In genomic region chr16:85306071-85306792, GRCh38 we compare ENCODE assay signal across 1 cellular context.
TF ChIP-seq lines count a peak whose summit lies in the region.

No MANE protein-coding gene starts in this region.

TF ChIP-seq in K562, 482 proteins besides CTCF, POLR2A, EP300 and RAD21 (continued from another document and continues in another):
- peak; percentile 46; the same call in 1 of the 2 replicates for TF ChIP-seq DPF2 (IDR thresholded peaks at IDR 0.05)
- peak in 1 of 2 experiments; percentile 35; a peak in 1 of 4 replicates for TF ChIP-seq MAZ (CRISPR knock-in tag; conservative IDR thresholded peaks at IDR 0.05 in 1 of 2, IDR thresholded peaks at IDR 0.05 in 1 of 2)
- TF ChIP-seq TOE1 (IDR thresholded peaks at IDR 0.05; ENCODE audit: borderline replicate concordance) = peak; percentile 81; the same call in 1 of the 2 replicates
- no peak for TF ChIP-seq TOE1 (CRISPR knock-in tag; IDR thresholded peaks at IDR 0.05; ENCODE audit: borderline replicate concordance, low read depth)
- 0 out of 2 replicates have a peak, but pooled peaks have one; percentile 19 for TF ChIP-seq SMARCA5 (IDR thresholded peaks at IDR 0.05)
- TF ChIP-seq SUPT5H (IDR thresholded peaks at IDR 0.05) = peak; percentile 44; the same call in 1 of the 2 replicates
- TF ChIP-seq CBFB (CRISPR knock-in tag; IDR thresholded peaks at IDR 0.05) = no peak
- TF ChIP-seq LCOR (CRISPR knock-in tag; IDR thresholded peaks at IDR 0.05) = no peak
- TF ChIP-seq HDAC1 (IDR thresholded peaks at IDR 0.05) = peak in 1 of 2 experiments; percentile 84; a peak in 2 of 4 replicates
- TF ChIP-seq SP1 (CRISPR knock-in tag; IDR thresholded peaks at IDR 0.05) = peak; percentile 74; the same call in 1 of the 2 replicates
- no peak for TF ChIP-seq E2F8 (IDR thresholded peaks at IDR 0.05; ENCODE audit: low read depth, partially characterized antibody)
- no peak for TF ChIP-seq PHB (CRISPR knock-in tag; IDR thresholded peaks at IDR 0.05)
- no peak for TF ChIP-seq SRSF9 (IDR thresholded peaks at IDR 0.05; ENCODE audit: borderline replicate concordance, low read depth, low read length)
- TF ChIP-seq ELF4 (CRISPR knock-in tag; IDR thresholded peaks at IDR 0.05) = peak; percentile 62; the same call in 1 of the 2 replicates
- no peak for TF ChIP-seq STAT5B (CRISPR knock-in tag; IDR thresholded peaks at IDR 0.05)
- peak; percentile 88 for TF ChIP-seq ZNF197 (CRISPR knock-in tag; IDR thresholded peaks at IDR 0.05; ENCODE audit: low read depth)
- no peak for TF ChIP-seq AFF1 (IDR thresholded peaks at IDR 0.05; ENCODE audit: low read depth in 1 of 2, partially characterized antibody in 2 of 2)
- TF ChIP-seq ZNF143 (CRISPR knock-in tag; IDR thresholded peaks at IDR 0.05) = no peak
- TF ChIP-seq ARID3A (IDR thresholded peaks at IDR 0.05; ENCODE audit: borderline replicate concordance, low read depth, low read length) = no peak
- TF ChIP-seq MED1 (CRISPR knock-in tag; IDR thresholded peaks at IDR 0.05; ENCODE audit: borderline replicate concordance) = no peak
- TF ChIP-seq FOXP1 (CRISPR knock-in tag; IDR thresholded peaks at IDR 0.05) = no peak
- TF ChIP-seq NELFE (IDR thresholded peaks at IDR 0.05; ENCODE audit: insufficient read depth, insufficient read length) = no peak
- TF ChIP-seq CHD1 (IDR thresholded peaks at IDR 0.05; ENCODE audit: low read length) = no peak
- no peak for TF ChIP-seq TRIM25 (IDR thresholded peaks at IDR 0.05; ENCODE audit: borderline replicate concordance)
- TF ChIP-seq ERF (CRISPR knock-in tag; IDR thresholded peaks at IDR 0.05) = 0 out of 2 replicates have a peak, but pooled peaks have one; percentile 42
- peak; percentile 67; the same call in 1 of the 2 replicates for TF ChIP-seq ZNF584 (CRISPR knock-in tag; IDR thresholded peaks at IDR 0.05; ENCODE audit: low read depth)
- TF ChIP-seq FOS (IDR thresholded peaks at IDR 0.05; ENCODE audit: extremely low read depth, insufficient read length) = no peak
- no peak for TF ChIP-seq TCF7L2 (IDR thresholded peaks at IDR 0.05; ENCODE audit: low read depth, low read length)
- peak; percentile 75; the same call in 1 of the 2 replicates for TF ChIP-seq JUN (IDR thresholded peaks at IDR 0.05; ENCODE audit: borderline replicate concordance, low read depth, low read length)
- TF ChIP-seq JUN (CRISPR knock-in tag; IDR thresholded peaks at IDR 0.05; ENCODE audit: borderline replicate concordance) = no peak
- TF ChIP-seq ZBTB17 (CRISPR knock-in tag; IDR thresholded peaks at IDR 0.05) = peak; percentile 73; the same call in 1 of the 2 replicates
- TF ChIP-seq PKNOX1 (IDR thresholded peaks at IDR 0.05) = peak; percentile 82
- no peak for TF ChIP-seq ASH1L (IDR thresholded peaks at IDR 0.05; ENCODE audit: borderline replicate concordance, low read depth, partially characterized antibody)
- TF ChIP-seq RBBP5 (IDR thresholded peaks at IDR 0.05; ENCODE audit: borderline replicate concordance, insufficient read depth, low read length, poor library complexity, severe bottlenecking) = peak; percentile 32
- no peak; the same call in 1 of the 2 replicates for TF ChIP-seq ZNF583 (CRISPR knock-in tag; IDR thresholded peaks at IDR 0.05)
- no peak for TF ChIP-seq TCFL5 (CRISPR knock-in tag; conservative IDR thresholded peaks at IDR 0.05)
- no peak for TF ChIP-seq HNRNPL (IDR thresholded peaks at IDR 0.05; ENCODE audit: low read depth, low read length)
- TF ChIP-seq ZNF134 (CRISPR knock-in tag; conservative IDR thresholded peaks at IDR 0.05) = 0 out of 2 replicates have a peak, but pooled peaks have one; percentile 35
- no peak for TF ChIP-seq E2F4 (CRISPR knock-in tag; IDR thresholded peaks at IDR 0.05; ENCODE audit: low read depth)
- TF ChIP-seq MITF (IDR thresholded peaks at IDR 0.05) = 0 out of 2 replicates have a peak, but pooled peaks have one; percentile 57
- peak; percentile 52; the same call in 1 of the 2 replicates for TF ChIP-seq ZNF644 (tag; IDR thresholded peaks at IDR 0.05; ENCODE audit: low read depth)
- TF ChIP-seq UBTF (IDR thresholded peaks at IDR 0.05; ENCODE audit: borderline replicate concordance in 1 of 2, low read depth in 2 of 2, low read length in 2 of 2) = no peak
- TF ChIP-seq L3MBTL2 (IDR thresholded peaks at IDR 0.05) = peak; percentile 97
- peak in 1 of 2 experiments; percentile 92 for TF ChIP-seq MNT (conservative IDR thresholded peaks at IDR 0.05)
- peak in 1 of 2 experiments; percentile 46; a peak in 1 of 4 replicates for TF ChIP-seq KDM1A (IDR thresholded peaks at IDR 0.05)
- TF ChIP-seq TEAD2 (tag; IDR thresholded peaks at IDR 0.05) = no peak
- TF ChIP-seq HMGN3 (IDR thresholded peaks at IDR 0.05; ENCODE audit: borderline replicate concordance, extremely low read depth, insufficient read length, low read depth, low read length) = no peak
